In the genomic region with DNA sequence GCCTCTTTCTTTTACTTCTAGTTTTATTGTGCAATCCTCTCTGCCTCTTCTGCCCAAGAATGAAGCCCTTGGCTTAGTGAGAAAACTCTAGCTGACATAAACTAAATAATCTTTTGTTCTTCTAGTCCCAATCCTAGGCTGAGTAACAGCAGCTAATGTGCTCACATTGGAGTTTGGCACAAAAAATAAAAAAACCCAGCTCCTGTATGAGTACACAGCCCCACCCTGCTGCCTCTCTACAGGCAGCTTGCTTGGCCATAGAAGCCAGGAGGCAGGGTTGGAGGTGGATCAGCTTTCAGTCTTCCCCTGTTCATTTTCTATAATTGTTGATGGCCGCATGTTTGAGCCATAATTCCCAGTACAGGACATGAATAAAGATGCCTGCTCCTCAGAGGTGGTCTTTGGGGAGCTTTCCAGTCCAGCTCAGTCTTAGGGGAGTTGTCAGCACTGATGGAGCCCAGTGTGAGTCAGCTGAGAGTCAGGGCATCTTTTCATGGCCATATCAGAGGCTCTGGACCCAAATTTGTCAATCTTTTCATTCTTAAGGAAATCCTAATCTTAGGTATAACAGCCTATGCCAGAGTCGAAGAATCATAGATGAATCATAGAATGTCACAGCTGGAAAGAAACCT, we compare ENCODE assay signal across 1 cellular context.
TF ChIP-seq lines count a peak whose summit lies in the region.

No MANE protein-coding gene starts in this region.

TF ChIP-seq in GM23338, 12 proteins besides CTCF, POLR2A, EP300 and RAD21 (continued from another document):
- TF ChIP-seq ETS1 (IDR thresholded peaks at IDR 0.05) (no peak), NANOG (IDR thresholded peaks at IDR 0.05; ENCODE audit: borderline replicate concordance) (no peak), REST (IDR thresholded peaks at IDR 0.05; ENCODE audit: unreplicated experiment) (no peak), POLR2AphosphoS5 (IDR thresholded peaks at IDR 0.05; ENCODE audit: low read depth) (no peak), EZH2phosphoT487 (IDR thresholded peaks at IDR 0.05; ENCODE audit: unreplicated experiment) (no peak)
